In genomic region chr6:30280988-30281387, GRCh38 we compare ENCODE assay signal across 7 cellular contexts. TPM values are rescaled to one million over a fixed set of nuclear protein-coding genes. Genes with fewer than 3 reads are reported as not detected.
DNase-seq lines count a peak whose midpoint lies in the region; FAIRE-seq and TF ChIP-seq lines count a peak whose summit lies in the region.
"Not testable (repeated sequence)": the region's sequence is repeated elsewhere in the genome, so short reads cannot be mapped to it uniquely, and the experiment has no call there.

No MANE protein-coding gene starts in this region.

- H3K36me3 Mint-ChIP-seq in astrocyte (ENCODE audit: low read depth, unreplicated experiment) (peaks cover 34% of the 10 kb centered on the region), endodermal cell (ENCODE audit: low read depth) (peaks cover 21% of the 10 kb centered on the region)

- CTCF ChIA-PET in HEK293T (lab: Yijun Ruan, JAX): not testable (repeated sequence)
- CTCF ChIA-PET in OCI-LY7 (lab: Charles Lee; ENCODE audit: unreplicated experiment): interaction anchor here (0.7 kb wide), 1 partner anchor 496 kb away, joined by 3 read pairs; no protein-coding TSS in a partner anchor

- H3K4me3 Mint-ChIP-seq in astrocyte (ENCODE audit: unreplicated experiment); endodermal cell: not testable (repeated sequence)

- POLR2A ChIA-PET in HEK293T (lab: Yijun Ruan, JAX); OCI-LY7 (lab: Charles Lee): not testable (repeated sequence)

- not testable (repeated sequence) for H2AFZ ChIP-seq in OCI-LY7 (ENCODE audit: low read length); astrocyte (ENCODE audit: low read depth, low read length)

- peaks cover 49% of the 10 kb centered on the region for H3K9me3 ChIP-seq in OCI-LY7 (ENCODE audit: low read length)
- H3K9me3 ChIP-seq in astrocyte (ENCODE audit: insufficient read depth, low read depth, low read length): peaks cover 44% of the 10 kb centered on the region
- peaks cover 81% of the 10 kb centered on the region for H3K9me3 ChIP-seq in endodermal cell (ENCODE audit: control insufficient read depth, low read length)

- H3K9me3 Mint-ChIP-seq in astrocyte (ENCODE audit: unreplicated experiment) (peaks cover 65% of the 10 kb centered on the region), endodermal cell (peaks cover 88% of the 10 kb centered on the region)

- not testable (repeated sequence) for H3K4me1 Mint-ChIP-seq in astrocyte (ENCODE audit: low read depth, unreplicated experiment); endodermal cell

- H3K36me3 ChIP-seq in OCI-LY7 (ENCODE audit: insufficient read depth, low read length); astrocyte (ENCODE audit: insufficient read depth, low read length); endodermal cell (ENCODE audit: control insufficient read depth, insufficient read depth, low read length): not testable (repeated sequence)

- not testable (repeated sequence) for H3K79me2 ChIP-seq in OCI-LY7 (ENCODE audit: insufficient read depth, low read depth, low read length); astrocyte (ENCODE audit: insufficient read depth, low read length)

- H3K9me2 ChIP-seq in OCI-LY7 (ENCODE audit: insufficient read depth, low read length): not testable (repeated sequence)

- peak; percentile 9 for FAIRE-seq in astrocyte (lab: Jason Lieb, UNC)

- H3K4me3 ChIP-seq in OCI-LY7 (ENCODE audit: low read depth, low read length, poor library complexity, severe bottlenecking); astrocyte (ENCODE audit: insufficient read depth, low read depth, low read length): not testable (repeated sequence)
- peak overlapping the region; percentile 64 for H3K4me3 ChIP-seq in endodermal cell (ENCODE audit: low read length)

- H3K4me2 ChIP-seq in OCI-LY7 (ENCODE audit: low read length); astrocyte (ENCODE audit: low read length): not testable (repeated sequence)

- H4K20me1 ChIP-seq in OCI-LY7 (ENCODE audit: insufficient read depth, low read length); astrocyte (ENCODE audit: insufficient read depth, low read length): not testable (repeated sequence)

- H3K27ac ChIP-seq in OCI-LY7 (ENCODE audit: low read depth, low read length, poor library complexity, severe bottlenecking); astrocyte (ENCODE audit: low read depth, low read length); endodermal cell (ENCODE audit: low read depth, low read length): not testable (repeated sequence)

- DNase-seq in COR-L47 (lab: John Stamatoyannopoulos, UW): peak; percentile 2
- DNase-seq in HEK293T (ENCODE audit: extremely low spot score); endodermal cell: not testable (repeated sequence)
- peak; percentile 6 for DNase-seq in OCI-LY7 (ENCODE audit: low spot score)
- DNase-seq in astrocyte (ENCODE audit: low read depth): peak; percentile 18
- DNase-seq in fibroblast of peridontal ligament (ENCODE audit: extremely low read depth): peak; percentile 15
- DNase-seq in left kidney (ENCODE audit: low read depth, low spot score): peak; percentile 15

- not testable (repeated sequence) for BruUV-seq in OCI-LY7 (replicated peaks; lab: Mats Ljungman, UMichigan)

- TF ChIP-seq CTCF in OCI-LY7 (conservative IDR thresholded peaks at IDR 0.05; ENCODE audit: low read length); astrocyte (IDR thresholded peaks at IDR 0.05; ENCODE audit: insufficient read depth, low read depth, low read length); endodermal cell (conservative IDR thresholded peaks at IDR 0.05): not testable (repeated sequence)

- not testable (repeated sequence) for H3K27ac Mint-ChIP-seq in astrocyte (ENCODE audit: unreplicated experiment); endodermal cell

- H3K4me1 ChIP-seq in OCI-LY7 (ENCODE audit: insufficient read depth, low read length, poor library complexity, severe bottlenecking); astrocyte (ENCODE audit: insufficient read depth, low read length); endodermal cell (ENCODE audit: control insufficient read depth, insufficient read depth, low read length): not testable (repeated sequence)

- not testable (repeated sequence) for H3K27me3 Mint-ChIP-seq in astrocyte (ENCODE audit: low read depth, unreplicated experiment)
- H3K27me3 Mint-ChIP-seq in endodermal cell (ENCODE audit: insufficient read depth): peaks cover 32% of the 10 kb centered on the region

- intact Hi-C loops in OCI-LY7 (cut with micrococcal nuclease; ENCODE audit: unreplicated experiment): not testable (repeated sequence)

- H3K27me3 ChIP-seq in astrocyte (ENCODE audit: insufficient read depth, low read length); endodermal cell (ENCODE audit: control insufficient read depth, insufficient read depth, low read length, poor library complexity, severe bottlenecking): not testable (repeated sequence)

- not testable (repeated sequence) for H3K9ac ChIP-seq in astrocyte (ENCODE audit: low read length); endodermal cell (ENCODE audit: extremely low read depth, low read length, poor library complexity, severe bottlenecking)

- 100% methylated on average over 1 of the region's 1 CpG; no CpG with 5 or more reads in 1 of the 2 experiments for WGBS in endodermal cell (ENCODE audit: insufficient coverage in 1 of 2, insufficient read length in 1 of 2), 2 experiments

TF ChIP-seq in HEK293T, 16 proteins besides CTCF, POLR2A, EP300 and RAD21:
- 0 out of 2 replicates have a peak, but pooled peaks have one; percentile 29 for TF ChIP-seq L3MBTL2 (conservative IDR thresholded peaks at IDR 0.05)

RNA-seq across cellular contexts. Expression of gene TRIM39, which starts 45.7 kb away (rescaled TPM):
- total RNA-seq in OCI-LY7 (2014; rRNA removed; shearing (Covaris generic)): 10.9 and 11.4 TPM in 2 replicates
- 13.8 and 17.0 TPM in 2 replicates for total RNA-seq in OCI-LY7 (2022)
- 18.3 and 20.7 TPM in 2 replicates for total RNA-seq in astrocyte
- total RNA-seq in endodermal cell: 10 to 100 TPM; 16.4 to 17.1 TPM
- 14.0 TPM for polyA plus RNA-seq in endodermal cell (2013, experiment 1 of 2)
- polyA plus RNA-seq in endodermal cell (2013, experiment 2 of 2): 13.9 TPM
